In genomic region chr7:150992833-150993302, GRCh38 we compare ENCODE assay signal across 9 cellular contexts. TPM values are rescaled to one million over a fixed set of nuclear protein-coding genes. Genes with fewer than 3 reads are reported as not detected.
A peak's percentile ranks its signal among the peaks of the same experiment; 100 is the strongest.
DNase-seq lines count a peak whose midpoint lies in the region; ATAC-seq and TF ChIP-seq lines count a peak whose summit lies in the region.
"Had no signal": no experiment of that assay in that cellular context is flagged by ENCODE, and none has a peak within 500 bp of the region (broad histone marks: within the 10 kb centered on the region; RNA-seq: fewer than 3 reads in every experiment).

No MANE protein-coding gene starts in this region.

- intact Hi-C loops in CD4-positive, alpha-beta T cell (cut with DNase I, micrococcal nuclease) = loop anchor here in 1 of 2 experiments (1.0 kb wide), 1 partner anchor 34 kb away; no protein-coding TSS in a partner anchor
- intact Hi-C loops in posterior cingulate gyrus (cut with DNase I) = no loop called here

- H3K9me2 ChIP-seq in GM23338 (ENCODE audit: insufficient read depth) = no peaks in the 10 kb centered on the region

- H3K4me1 ChIP-seq in GM23338 (ENCODE audit: insufficient read depth) = peaks cover 12% of the 10 kb centered on the region
- H3K4me1 ChIP-seq in effector memory CD4-positive, alpha-beta T cell (ENCODE audit: control insufficient read depth, insufficient read depth, low read length, poor library complexity, severe bottlenecking) = peaks cover 43% of the 10 kb centered on the region

- H2AFZ ChIP-seq in GM23338 = no peak overlapping the region

- no peak overlapping the region for H3K27ac Mint-ChIP-seq in CD4-positive, alpha-beta T cell
- H3K27ac Mint-ChIP-seq in GM23338 = 0 out of 2 replicates have a peak overlapping the region, but pooled peaks have one; percentile 85

- peak; percentile 66 for ATAC-seq in CD4-positive, alpha-beta T cell (ENCODE audit: poor library complexity)
- peak; percentile 83 for ATAC-seq in GM23338

- no peak overlapping the region for H3K27ac ChIP-seq in CD4-positive, alpha-beta T cell (ENCODE audit: low read depth, low read length)
- H3K27ac ChIP-seq in GM23338 (ENCODE audit: low read depth) = no peak overlapping the region
- no peak overlapping the region for H3K27ac ChIP-seq in effector memory CD4-positive, alpha-beta T cell (ENCODE audit: insufficient read depth, low read length, poor library complexity, severe bottlenecking)
- H3K27ac ChIP-seq: thoracic aorta had no signal

- H3K27me3 ChIP-seq in CD4-positive, alpha-beta T cell (ENCODE audit: control insufficient read depth, insufficient read depth, low read length) = no peaks in the 10 kb centered on the region
- H3K27me3 ChIP-seq in GM23338 (ENCODE audit: insufficient read depth) = no peaks in the 10 kb centered on the region
- no peaks in the 10 kb centered on the region for H3K27me3 ChIP-seq in effector memory CD4-positive, alpha-beta T cell (replicated peaks; ENCODE audit: control insufficient read depth, insufficient read depth, low read length, poor library complexity, severe bottlenecking)

- H3K9me3 ChIP-seq in CD4-positive, alpha-beta T cell (ENCODE audit: control insufficient read depth, low read length) = peaks cover 18% of the 10 kb centered on the region
- H3K9me3 ChIP-seq in effector memory CD4-positive, alpha-beta T cell (ENCODE audit: control insufficient read depth, low read length) = peaks cover 10% of the 10 kb centered on the region

- H3K4me3 Mint-ChIP-seq in CD4-positive, alpha-beta T cell = no peak overlapping the region
- no peak overlapping the region for H3K4me3 Mint-ChIP-seq in GM23338

- no peaks in the 10 kb centered on the region for H3K27me3 Mint-ChIP-seq in CD4-positive, alpha-beta T cell
- peaks cover 18% of the 10 kb centered on the region for H3K27me3 Mint-ChIP-seq in GM23338 (ENCODE audit: insufficient read depth, low read depth, poor library complexity)

- DNase-seq in CD4-positive, alpha-beta T cell = no peak
- peak; percentile 93 for DNase-seq in GM23338 (ENCODE audit: low spot score)
- DNase-seq in SK-N-DZ (ENCODE audit: low spot score) = peak; percentile 88
- DNase-seq in iPS-NIHi7 (ENCODE audit: extremely low spot score) = peak; percentile 79
- no peak for DNase-seq in posterior cingulate gyrus
- DNase-seq in effector memory CD4-positive, alpha-beta T cell = no peak
- no peak for DNase-seq in putamen (ENCODE audit: low spot score)
- no peak for DNase-seq in stimulated activated CD4-positive, alpha-beta T cell treated with anti-CD3 and anti-CD28 coated beads, Interleukin-12 subunit alpha, Interleukin-12 subunit beta, amount 100 ng/mL, for 4 hours

- H3K36me3 ChIP-seq in GM23338 (ENCODE audit: insufficient read depth) = no peaks in the 10 kb centered on the region
- H3K36me3 ChIP-seq in effector memory CD4-positive, alpha-beta T cell (ENCODE audit: control insufficient read depth, insufficient read depth, low read length) = no peaks in the 10 kb centered on the region
- H3K36me3 ChIP-seq: thoracic aorta had no signal

- peaks cover 11% of the 10 kb centered on the region for H3K9me3 Mint-ChIP-seq in CD4-positive, alpha-beta T cell
- H3K9me3 Mint-ChIP-seq in GM23338 = peaks cover 26% of the 10 kb centered on the region

- TF ChIP-seq CTCF in CD4-positive, alpha-beta T cell (IDR thresholded peaks at IDR 0.05) = no peak
- TF ChIP-seq CTCF in GM23338 (conservative IDR thresholded peaks at IDR 0.05; ENCODE audit: low read depth in 2 of 2) = no peak

- no peak overlapping the region for H3K4me3 ChIP-seq in GM23338
- no peak overlapping the region for H3K4me3 ChIP-seq in effector memory CD4-positive, alpha-beta T cell (ENCODE audit: insufficient read depth, low read depth, low read length, poor library complexity, severe bottlenecking)

- H4K20me1 ChIP-seq in GM23338 (replicated peaks; ENCODE audit: insufficient read depth) = no peaks in the 10 kb centered on the region

- CTCF ChIA-PET in CD4-positive, alpha-beta T cell (lab: Charles Lee) = no interaction called here

- H3F3A ChIP-seq in GM23338 (replicated peaks; ENCODE audit: low read depth) = no peaks in the 10 kb centered on the region

- H3K4me2 ChIP-seq in GM23338 = peak overlapping the region; percentile 36; the same call in 1 of the 2 replicates

- H3K36me3 Mint-ChIP-seq in CD4-positive, alpha-beta T cell (ENCODE audit: low read depth) = no peaks in the 10 kb centered on the region
- H3K36me3 Mint-ChIP-seq in GM23338 (ENCODE audit: low read depth) = peaks cover 26% of the 10 kb centered on the region

- POLR2A ChIA-PET in CD4-positive, alpha-beta T cell (lab: Charles Lee) = interaction anchor here (1.8 to 2.3 kb wide), 2 partner anchors 15 to 18 kb away, joined by 6 to 8 read pairs; no protein-coding TSS in a partner anchor

- H3K4me1 Mint-ChIP-seq in CD4-positive, alpha-beta T cell (ENCODE audit: low read depth) = peaks cover 55% of the 10 kb centered on the region
- peaks cover 15% of the 10 kb centered on the region for H3K4me1 Mint-ChIP-seq in GM23338

- H3K79me2 ChIP-seq in GM23338 (replicated peaks; ENCODE audit: insufficient read depth) = no peaks in the 10 kb centered on the region

TF ChIP-seq in GM23338, 12 proteins besides CTCF, POLR2A, EP300 and RAD21:
- TF ChIP-seq ETS1 (IDR thresholded peaks at IDR 0.05) (peak; percentile 98), CREB1 (CRISPR knock-in tag; IDR thresholded peaks at IDR 0.05; ENCODE audit: low read depth) (0 out of 2 replicates have a peak, but pooled peaks have one; percentile 33), STAT1 (IDR thresholded peaks at IDR 0.05; ENCODE audit: unreplicated experiment) (no peak), ZNF331 (CRISPR knock-in tag; IDR thresholded peaks at IDR 0.05; ENCODE audit: low read depth) (no peak)

RNA-seq across cellular contexts. Expression of gene NOS3, which starts 2.1 kb away (rescaled TPM):
- total RNA-seq in CD4-positive, alpha-beta T cell = 1 to 10 TPM; 3.9 to 7.1 TPM
- total RNA-seq in GM23338 (2014; rRNA removed; shearing (Covaris generic)) = 6.1 and 13.3 TPM in 2 replicates
- polyA plus RNA-seq in GM23338 (2016; fragmentation: Nextera tagmentation; extraction: Ambion mirVana) = 2.6 and 3.1 TPM in 2 replicates
- 14.7 and 15.2 TPM in 2 replicates for polyA plus RNA-seq in SK-N-DZ (2014; cell fraction: cytosol; rRNA removed)
- 21.6 and 21.7 TPM in 2 replicates for polyA plus RNA-seq in SK-N-DZ (2014; cell fraction: nucleus; rRNA removed)

RNA-seq across cellular contexts. Expression of gene KCNH2, which starts 14.7 kb away (rescaled TPM):
- total RNA-seq in CD4-positive, alpha-beta T cell = 1 to 10 TPM; 1.9 to 2.3 TPM
- 11.3 and 14.7 TPM in 2 replicates for total RNA-seq in GM23338 (2014; rRNA removed; shearing (Covaris generic))
- 2.6 and 2.9 TPM in 2 replicates for polyA plus RNA-seq in GM23338 (2016; fragmentation: Nextera tagmentation; extraction: Ambion mirVana)
- 47.5 and 53.0 TPM in 2 replicates for polyA plus RNA-seq in SK-N-DZ (2014; cell fraction: cytosol; rRNA removed)
- 69.1 and 75.0 TPM in 2 replicates for polyA plus RNA-seq in SK-N-DZ (2014; cell fraction: nucleus; rRNA removed)

RNA-seq across cellular contexts. Expression of gene ATG9B, which starts 31.4 kb away (rescaled TPM):
- total RNA-seq in CD4-positive, alpha-beta T cell = 10 to 100 TPM; 16.8 to 17.1 TPM
- total RNA-seq in GM23338 (2014; rRNA removed; shearing (Covaris generic)) = 1.2 and 2.2 TPM in 2 replicates
- polyA plus RNA-seq in GM23338 (2016; fragmentation: Nextera tagmentation; extraction: Ambion mirVana) = 3.2 and 3.4 TPM in 2 replicates
- polyA plus RNA-seq in SK-N-DZ (2014; cell fraction: cytosol; rRNA removed) = 5.2 and 5.4 TPM in 2 replicates
- polyA plus RNA-seq in SK-N-DZ (2014; cell fraction: nucleus; rRNA removed) = 7.5 and 9.9 TPM in 2 replicates

RNA-seq across cellular contexts. Expression of gene ABCB8, which starts 35.4 kb away (rescaled TPM):
- total RNA-seq in CD4-positive, alpha-beta T cell = 10 to 100 TPM; 57.0 to 62.2 TPM
- 27.1 and 41.1 TPM in 2 replicates for total RNA-seq in GM23338 (2014; rRNA removed; shearing (Covaris generic))
- polyA plus RNA-seq in GM23338 (2016; fragmentation: Nextera tagmentation; extraction: Ambion mirVana) = 11.4 and 13.1 TPM in 2 replicates
- 20.3 and 22.3 TPM in 2 replicates for polyA plus RNA-seq in SK-N-DZ (2014; cell fraction: cytosol; rRNA removed)
- 35.5 and 48.0 TPM in 2 replicates for polyA plus RNA-seq in SK-N-DZ (2014; cell fraction: nucleus; rRNA removed)

RNA-seq across cellular contexts. Expression of gene ASIC3, which starts 55.5 kb away (rescaled TPM):
- total RNA-seq in CD4-positive, alpha-beta T cell = 10 to 100 TPM; 13.8 to 15.2 TPM
- total RNA-seq in GM23338 (2014; rRNA removed; shearing (Covaris generic)) = 0.54 and 0.90 TPM in 2 replicates
- polyA plus RNA-seq in GM23338 (2016; fragmentation: Nextera tagmentation; extraction: Ambion mirVana) = 0.87 and 1.4 TPM in 2 replicates
- polyA plus RNA-seq in SK-N-DZ (2014; cell fraction: cytosol; rRNA removed) = 0.51 and 0.56 TPM in 2 replicates
- 3.7 and 9.3 TPM in 2 replicates for polyA plus RNA-seq in SK-N-DZ (2014; cell fraction: nucleus; rRNA removed)

Comparison
In these comparisons a context has a peak if more than half of its experiments do, and no peak if none do; other contexts are left out.
1. DNase-seq: peak in GM23338 (single experiment), SK-N-DZ (single experiment) and iPS-NIHi7 (single experiment); none in CD4-positive, alpha-beta T cell (0 of 10), posterior cingulate gyrus (0 of 10), effector memory CD4-positive, alpha-beta T cell (0 of 3), putamen (single experiment) and stimulated activated CD4-positive, alpha-beta T cell treated with anti-CD3 and anti-CD28 coated beads, Interleukin-12 subunit alpha, Interleukin-12 subunit beta, amount 100 ng/mL, for 4 hours (single experiment).